In the genomic region with DNA sequence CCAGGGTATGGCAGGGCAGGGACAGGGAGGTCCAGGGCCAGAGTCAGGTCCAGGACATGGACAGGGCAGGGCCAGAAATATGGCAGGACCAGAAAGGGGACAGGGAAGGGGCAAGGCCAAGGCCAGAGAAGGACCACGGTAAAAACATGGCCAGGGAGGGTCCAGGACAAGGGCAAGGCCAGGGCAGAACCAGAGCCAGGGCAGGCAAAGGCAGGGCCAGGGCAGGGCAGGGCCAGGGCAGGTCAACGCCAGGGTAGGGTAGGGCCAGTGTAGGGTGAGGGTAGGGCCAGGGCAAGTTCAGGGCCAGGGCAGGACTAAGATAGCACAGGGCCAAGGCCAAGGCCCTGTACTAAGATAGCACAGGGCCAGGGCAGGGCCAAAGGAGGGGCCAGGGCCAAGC, we compare ENCODE assay signal across 2 cellular contexts.
DNase-seq lines count a peak whose midpoint lies in the region; TF ChIP-seq lines count a peak whose summit lies in the region.
"Not testable (repeated sequence)": the region's sequence is repeated elsewhere in the genome, so short reads cannot be mapped to it uniquely, and the experiment has no call there.

No MANE protein-coding gene starts in this region.

- H3K27me3 Mint-ChIP-seq in chondrocyte (ENCODE audit: low read depth): not testable (repeated sequence)

- H3K4me1 ChIP-seq in mesenchymal stem cell (ENCODE audit: control insufficient read depth, insufficient read depth, low read depth, low read length): not testable (repeated sequence)

- not testable (repeated sequence) for H2BK120ac ChIP-seq in mesenchymal stem cell (ENCODE audit: low read depth, low read length)

- H3K9me3 Mint-ChIP-seq in chondrocyte (ENCODE audit: low read depth): peaks cover 34% of the 10 kb centered on the region

- H3K4me3 ChIP-seq in mesenchymal stem cell (ENCODE audit: insufficient read depth in 1 of 2, low read depth in 1 of 2, low read length in 2 of 2): peak overlapping the region in 1 of 2 experiments; percentile 20

- not testable (repeated sequence) for H3K27ac Mint-ChIP-seq in chondrocyte (ENCODE audit: unreplicated experiment)

- peak overlapping the region; percentile 39 for H4K91ac ChIP-seq in mesenchymal stem cell (ENCODE audit: low read length)

- H2AK5ac ChIP-seq in mesenchymal stem cell (ENCODE audit: low read length, severe bottlenecking): not testable (repeated sequence)

- not testable (repeated sequence) for H3K9me3 ChIP-seq in mesenchymal stem cell (ENCODE audit: control insufficient read depth, low read length)

- not testable (repeated sequence) for H3K4me1 Mint-ChIP-seq in chondrocyte (ENCODE audit: low read depth)

- H2AFZ ChIP-seq in mesenchymal stem cell (ENCODE audit: low read depth, low read length): not testable (repeated sequence)

- WGBS in mesenchymal stem cell: 29% methylated on average over 2 of the region's 2 CpGs

- H3K79me1 ChIP-seq in mesenchymal stem cell (replicated peaks; ENCODE audit: low read length, poor library complexity, severe bottlenecking): not testable (repeated sequence)

- peak; percentile 75 for DNase-seq in chondrocyte (ENCODE audit: low spot score)
- not testable (repeated sequence) for DNase-seq in mesenchymal stem cell

- H3K36me3 ChIP-seq in mesenchymal stem cell (ENCODE audit: control insufficient read depth in 1 of 2, insufficient read depth in 2 of 2, low read depth in 1 of 2, low read length in 2 of 2): not testable (repeated sequence)

- not testable (repeated sequence) for H3K14ac ChIP-seq in mesenchymal stem cell (ENCODE audit: low read length in 2 of 2)

- not testable (repeated sequence) for H2BK15ac ChIP-seq in mesenchymal stem cell (ENCODE audit: low read depth, poor library complexity, severe bottlenecking)

- not testable (repeated sequence) for H2BK5ac ChIP-seq in mesenchymal stem cell (ENCODE audit: low read depth, low read length, poor library complexity, severe bottlenecking)

- H3K4ac ChIP-seq in mesenchymal stem cell (ENCODE audit: low read depth in 1 of 2, low read length in 2 of 2): not testable (repeated sequence)

- H3K23ac ChIP-seq in mesenchymal stem cell (ENCODE audit: low read length in 2 of 2): not testable (repeated sequence)

- not testable (repeated sequence) for H3K27ac ChIP-seq in mesenchymal stem cell (ENCODE audit: low read length, poor library complexity, severe bottlenecking)

- H3K4me3 Mint-ChIP-seq in chondrocyte (ENCODE audit: unreplicated experiment): not testable (repeated sequence)

- not testable (repeated sequence) for H3K27me3 ChIP-seq in mesenchymal stem cell (ENCODE audit: control insufficient read depth in 1 of 2, insufficient read depth in 1 of 2, low read length in 2 of 2)

- not testable (repeated sequence) for H3K4me2 ChIP-seq in mesenchymal stem cell (ENCODE audit: low read length, poor library complexity, severe bottlenecking)

- H3K36me3 Mint-ChIP-seq in chondrocyte (ENCODE audit: low read depth): peaks cover 13% of the 10 kb centered on the region

- not testable (repeated sequence) for TF ChIP-seq CTCF in chondrocyte (IDR thresholded peaks at IDR 0.05)

- not testable (repeated sequence) for H3K18ac ChIP-seq in mesenchymal stem cell (ENCODE audit: low read depth in 1 of 2, low read length in 2 of 2)

- not testable (repeated sequence) for H4K8ac ChIP-seq in mesenchymal stem cell (ENCODE audit: low read length)

- H3K9ac ChIP-seq in mesenchymal stem cell (ENCODE audit: low read length): not testable (repeated sequence)

- H2BK12ac ChIP-seq in mesenchymal stem cell (ENCODE audit: low read length in 2 of 2): not testable (repeated sequence)
